In the genomic region with DNA sequence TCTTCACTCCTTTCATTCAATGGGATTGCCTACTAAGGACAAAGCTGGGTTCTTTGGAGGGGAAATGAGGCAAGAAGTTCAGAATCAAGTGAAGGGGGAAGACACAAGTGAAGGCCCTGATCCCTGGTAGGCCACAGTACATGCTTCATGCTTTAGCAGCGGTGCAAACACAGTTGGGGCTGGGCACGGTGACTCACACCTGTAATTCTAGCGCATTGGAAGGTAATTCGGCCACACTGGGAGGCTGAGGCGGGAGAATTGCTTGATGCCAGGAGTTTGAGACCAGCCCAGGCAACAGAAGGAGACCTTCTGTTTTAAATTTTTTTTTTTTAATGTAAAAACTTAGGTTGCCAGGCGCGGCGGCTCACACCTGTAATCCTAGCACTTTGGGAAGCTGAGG, we compare ENCODE assay signal across 15 cellular contexts.
"Had no signal": no experiment of that assay in that cellular context is flagged by ENCODE, and none has a peak within 500 bp of the region (broad histone marks: within the 10 kb centered on the region; RNA-seq: fewer than 3 reads in every experiment).

No MANE protein-coding gene starts in this region.

- H3K4me3 ChIP-seq: adrenal gland, gastroesophageal sphincter, psoas muscle, upper lobe of right lung had no signal

- DNase-seq: activated B cell treated with CpG ODN at 0.5 μM for 24 hours; activated CD4-positive, alpha-beta T cell treated with anti-CD3 and anti-CD28 coated beads, Interleukin-2, amount 50 U/mL, for 1 hour; activated naive CD4-positive, alpha-beta T cell treated with anti-CD3 and anti-CD28 coated beads, Interleukin-2, amount 50 U/mL, for 16 hours; activated T-cell treated with anti-CD3 and anti-CD28 coated beads for 4 hours; adrenal gland; caudate nucleus; cortex of kidney; effector memory CD8-positive, alpha-beta T cell; psoas muscle; stimulated activated CD4-positive, alpha-beta T cell treated with anti-CD3 and anti-CD28 coated beads, Interleukin-2, amount 100 ng/mL, for 24 hours; stimulated activated naive CD4-positive, alpha-beta T cell treated with Interleukin-2 at 50 U/mL for 16 hours; upper lobe of right lung had no signal

- H3K4me3 Mint-ChIP-seq: activated B cell treated with CpG ODN at 0.5 μM for 24 hours; effector memory CD8-positive, alpha-beta T cell had no signal

- H3K9me3 ChIP-seq: adrenal gland, gastroesophageal sphincter, psoas muscle, upper lobe of right lung had no signal

- H3K27me3 Mint-ChIP-seq: activated B cell treated with CpG ODN at 0.5 μM for 24 hours; effector memory CD8-positive, alpha-beta T cell had no signal

- H3K9me3 Mint-ChIP-seq: activated B cell treated with CpG ODN at 0.5 μM for 24 hours; activated T-helper 2 cell treated with anti-CD3 and anti-CD28 coated beads, Interferon-gamma antibody, Interleukin-2, Interleukin-4, amounts not matched to agents 10 μg/mL and 5 μg/mL and 100 μg/mL, durations not matched to agents 14 hours and 24 hours and 36 hours; effector memory CD8-positive, alpha-beta T cell had no signal

- H3K27ac ChIP-seq: adrenal gland, gastroesophageal sphincter, psoas muscle had no signal

- H3K27ac Mint-ChIP-seq: activated B cell treated with CpG ODN at 0.5 μM for 24 hours; activated T-helper 2 cell treated with anti-CD3 and anti-CD28 coated beads, Interferon-gamma antibody, Interleukin-2, Interleukin-4, amounts not matched to agents 10 μg/mL and 5 μg/mL and 100 μg/mL, durations not matched to agents 14 hours and 24 hours and 36 hours; effector memory CD8-positive, alpha-beta T cell had no signal

- ATAC-seq: effector memory CD8-positive, alpha-beta T cell; gastroesophageal sphincter; psoas muscle; sciatic nerve; upper lobe of right lung had no signal

- H3K27me3 ChIP-seq: adrenal gland, gastroesophageal sphincter, upper lobe of right lung had no signal

- H3K36me3 ChIP-seq: adrenal gland, gastroesophageal sphincter, upper lobe of right lung had no signal
